In the genomic region with DNA sequence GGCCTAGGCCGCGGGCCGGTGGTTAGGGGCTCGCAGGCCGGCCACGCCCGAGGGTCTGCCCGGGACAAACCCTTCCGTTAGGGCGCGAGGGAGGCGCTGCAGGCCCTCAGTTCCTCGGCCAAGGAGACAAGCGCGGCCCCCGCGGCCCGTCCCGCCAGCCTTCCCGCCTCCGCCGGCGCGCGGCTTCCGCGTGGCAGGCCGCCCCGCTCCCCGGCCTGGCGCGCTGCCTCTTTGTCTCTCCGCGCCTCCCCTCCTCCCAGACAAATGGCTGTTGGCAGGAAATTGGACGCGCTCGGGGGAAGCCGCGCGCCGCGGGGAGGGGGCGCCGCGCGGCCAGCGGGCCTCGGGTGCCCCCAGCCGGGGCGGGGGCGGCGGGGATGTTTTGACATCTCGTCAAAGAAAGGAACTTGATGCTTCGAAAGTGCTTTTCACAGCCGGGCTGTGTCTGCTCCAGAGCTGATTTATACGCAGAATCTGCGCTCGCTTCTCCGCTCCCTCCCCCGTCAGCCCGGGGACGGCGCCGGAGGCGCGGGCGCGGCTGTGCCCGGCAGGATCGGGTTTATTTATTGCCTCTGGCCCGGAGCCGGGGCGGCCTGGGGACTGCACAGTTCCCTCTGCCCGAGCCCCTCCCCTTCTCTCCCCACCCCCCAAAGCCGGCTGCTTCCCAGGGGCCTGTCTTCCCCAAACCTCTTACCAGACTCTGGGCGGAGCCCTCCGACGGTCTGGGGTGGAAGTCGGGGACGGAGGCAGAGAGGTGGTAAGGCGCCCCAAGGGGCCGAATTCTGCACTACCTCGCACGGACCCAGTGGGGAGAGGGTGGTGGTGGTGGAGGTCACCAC, we compare ENCODE assay signal across 8 cellular contexts. TPM values are rescaled to one million over a fixed set of nuclear protein-coding genes. Genes with fewer than 3 reads are reported as not detected.
DNase-seq lines count a peak whose midpoint lies in the region; TF ChIP-seq lines count a peak whose summit lies in the region.

No MANE protein-coding gene starts in this region.

- H3K23me2 ChIP-seq in H9 (ENCODE audit: insufficient read length, low read depth, low read length, poor library complexity, severe bottlenecking) = no peaks in the 10 kb centered on the region

- H3K4me3 Mint-ChIP-seq in H9 = peak overlapping the region; percentile 54 to 71; a peak in 4 of 5 replicates
- H3K4me3 Mint-ChIP-seq in activated naive CD4-positive, alpha-beta T cell treated with anti-CD3 and anti-CD28 coated beads, Interleukin-2, amount 50 U/mL, for 24 hours = peak overlapping the region; percentile 64

- H4K91ac ChIP-seq in H9 (ENCODE audit: insufficient read length, low read depth, low read length) = no peak overlapping the region

- H3K27ac ChIP-seq in H9 (ENCODE audit: insufficient read length, low read depth, low read length) = peak overlapping the region; percentile 4
- H3K27ac ChIP-seq in ovary = peak overlapping the region; percentile 97 to 99
- H3K27ac ChIP-seq in thyroid gland = peak overlapping the region; percentile 91 to 99 (median 97)

- H3K4ac ChIP-seq in H9 (ENCODE audit: low read depth, low read length) = no peak overlapping the region

- H2AFZ ChIP-seq in H9 (ENCODE audit: low read length) (no peak overlapping the region), Loucy (ENCODE audit: low read length) (peak overlapping the region; percentile 42)

- H3K4me1 ChIP-seq in H9 (ENCODE audit: insufficient read depth, low read length) (peaks cover 7% of the 10 kb centered on the region), Loucy (ENCODE audit: insufficient read depth, low read length, poor library complexity, severe bottlenecking) (peaks cover 27% of the 10 kb centered on the region), ovary (ENCODE audit: insufficient read depth) (peaks cover 1% of the 10 kb centered on the region), thyroid gland (peaks cover 7 to 32% of the 10 kb centered on the region in 2 donors)

- intact Hi-C loops in head of caudate nucleus (cut with DNase I) = no loop called here
- intact Hi-C loops in ovary (cut with DNase I) = loop anchor here (2.0 to 10.0 kb wide), 6 partner anchors 32 to 288 kb away; a partner anchor contains a TSS
- intact Hi-C loops in thyroid gland (cut with DNase I) = no loop called here

- H3K14ac ChIP-seq in H9 (ENCODE audit: insufficient read depth, low read length) = peak overlapping the region; percentile 95

- H3K4me2 ChIP-seq in H9 (ENCODE audit: insufficient read depth, insufficient read length, low read length) (peak overlapping the region; percentile 53), Loucy (ENCODE audit: low read depth, low read length, poor library complexity, severe bottlenecking) (peak overlapping the region; percentile 89)

- DNase-seq in GM04503 (ENCODE audit: low read depth) (peak; percentile 39), H9 (peak; percentile 92), SK-N-DZ (ENCODE audit: low spot score) (peak; percentile 81), head of caudate nucleus (peak; percentile 63 to 93 (median 84)), ovary (peak; percentile 89 to 93 (median 90)), thyroid gland (peak; percentile 85 to 89)

- no peak overlapping the region for H2BK15ac ChIP-seq in H9 (ENCODE audit: low read depth, low read length)

- no peak overlapping the region for H4K5ac ChIP-seq in H9 (ENCODE audit: insufficient read length, low read depth, low read length)

- no peak overlapping the region for H2AK5ac ChIP-seq in H9 (ENCODE audit: insufficient read length, low read length)

- peaks cover 4% of the 10 kb centered on the region; the same call in 1 of the 2 replicates for H3K27me3 Mint-ChIP-seq in H9 (ENCODE audit: low read depth)
- no peaks in the 10 kb centered on the region for H3K27me3 Mint-ChIP-seq in activated naive CD4-positive, alpha-beta T cell treated with anti-CD3 and anti-CD28 coated beads, Interleukin-2, amount 50 U/mL, for 24 hours

- H2BK12ac ChIP-seq in H9 (ENCODE audit: insufficient read length, low read depth, low read length) = no peak overlapping the region

- no peaks in the 10 kb centered on the region for H3K9me3 Mint-ChIP-seq in H9
- H3K9me3 Mint-ChIP-seq in activated naive CD4-positive, alpha-beta T cell treated with anti-CD3 and anti-CD28 coated beads, Interleukin-2, amount 50 U/mL, for 24 hours = no peaks in the 10 kb centered on the region

- WGBS in H9 (ENCODE audit: extremely low coverage, insufficient read length, low lambda C conversion rate) = no CpG with 5 or more reads among the region's 84 CpGs
- 0 to 1% (median 1%) methylated on average over 73 to 84 of the region's 84 CpGs for WGBS in ovary, 3 donors
- 0% methylated on average over 16 to 21 of the region's 84 CpGs for WGBS in thyroid gland, 2 donors

- peak overlapping the region; percentile 80 for H3K18ac ChIP-seq in H9 (ENCODE audit: insufficient read length, low read depth, low read length)

- H3K79me2 ChIP-seq in H9 (ENCODE audit: insufficient read depth, low read length) (no peaks in the 10 kb centered on the region), Loucy (ENCODE audit: insufficient read depth, low read length) (peaks cover 15% of the 10 kb centered on the region)

- H4K20me1 ChIP-seq in H9 (ENCODE audit: control insufficient read depth, insufficient read depth, insufficient read length) (no peaks in the 10 kb centered on the region), Loucy (ENCODE audit: insufficient read depth, low read length, poor library complexity, severe bottlenecking) (no peaks in the 10 kb centered on the region)

- no peak overlapping the region for H2BK5ac ChIP-seq in H9 (ENCODE audit: insufficient read length, low read length)

- no peak overlapping the region for H3K27ac Mint-ChIP-seq in H9
- H3K27ac Mint-ChIP-seq in activated naive CD4-positive, alpha-beta T cell treated with anti-CD3 and anti-CD28 coated beads, Interleukin-2, amount 50 U/mL, for 24 hours = peak overlapping the region; percentile 84

- H3K23ac ChIP-seq in H9 (ENCODE audit: insufficient read length, low read depth, low read length) = no peak overlapping the region

- H3K9me2 ChIP-seq in Loucy (replicated peaks; ENCODE audit: low read depth, low read length) = no peaks in the 10 kb centered on the region

- H3K27me3 ChIP-seq in H9 (ENCODE audit: insufficient read depth, low read length) = no peaks in the 10 kb centered on the region
- no peaks in the 10 kb centered on the region for H3K27me3 ChIP-seq in Loucy (ENCODE audit: insufficient read depth, low read length, poor library complexity, severe bottlenecking)
- H3K27me3 ChIP-seq in ovary = no peaks in the 10 kb centered on the region
- H3K27me3 ChIP-seq in thyroid gland = no peaks in the 10 kb centered on the region

- no peaks in the 10 kb centered on the region for H3F3A ChIP-seq in Loucy (ENCODE audit: low read depth)

- no peak for TF ChIP-seq EP300 in ovary (IDR thresholded peaks at IDR 0.05)

- peak overlapping the region; percentile 81 for H3K4me3 ChIP-seq in Loucy (ENCODE audit: low read length, poor library complexity, severe bottlenecking)
- peak overlapping the region; percentile 46 for H3K4me3 ChIP-seq in ovary
- H3K4me3 ChIP-seq in thyroid gland (replicated peaks in 1 of 3) = peak overlapping the region; percentile 5 to 70 (median 61)

- TF ChIP-seq CTCF in H9 (conservative IDR thresholded peaks at IDR 0.05) = peak; percentile 69
- TF ChIP-seq CTCF in Loucy (conservative IDR thresholded peaks at IDR 0.05; ENCODE audit: low read length) = peak; percentile 70
- TF ChIP-seq CTCF in ovary (IDR thresholded peaks at IDR 0.05) = peak; percentile 56 to 71 (median 68)
- peak; percentile 33 to 65 (median 57) for TF ChIP-seq CTCF in thyroid gland (IDR thresholded peaks at IDR 0.05)

- H3K36me3 ChIP-seq in Loucy (ENCODE audit: insufficient read depth, low read length) (peaks cover 11% of the 10 kb centered on the region; the same call in 1 of the 2 replicates), ovary (no peaks in the 10 kb centered on the region), thyroid gland (no peaks in the 10 kb centered on the region)

- no peak overlapping the region for H2BK20ac ChIP-seq in H9 (ENCODE audit: low read depth, low read length, poor library complexity, severe bottlenecking)

- no peak overlapping the region for H3K56ac ChIP-seq in H9 (ENCODE audit: insufficient read length, low read depth, low read length)

- no peak overlapping the region for H4K8ac ChIP-seq in H9 (replicated peaks; ENCODE audit: insufficient read length, low read depth, low read length)

- no peaks in the 10 kb centered on the region for H3K79me1 ChIP-seq in H9 (ENCODE audit: insufficient read depth, low read depth, low read length, poor library complexity, severe bottlenecking)

- peak overlapping the region; percentile 74 for H3K9ac ChIP-seq in H9 (ENCODE audit: extremely low read depth, insufficient read length, low read length)
- H3K9ac ChIP-seq in Loucy (ENCODE audit: low read depth, low read length, poor library complexity, severe bottlenecking) = peak overlapping the region; percentile 98

- peaks cover 0 to 10% (median 2%) of the 10 kb centered on the region in 3 experiments; a peak in 4 of 7 replicates for H3K36me3 Mint-ChIP-seq in H9 (ENCODE audit: insufficient read depth in 1 of 3, low read depth in 3 of 3)
- no peaks in the 10 kb centered on the region for H3K36me3 Mint-ChIP-seq in activated naive CD4-positive, alpha-beta T cell treated with anti-CD3 and anti-CD28 coated beads, Interleukin-2, amount 50 U/mL, for 24 hours

- H3K9me3 ChIP-seq in H9 (ENCODE audit: control insufficient read depth, low read depth, low read length) (no peaks in the 10 kb centered on the region), Loucy (ENCODE audit: insufficient read depth, low read depth, low read length) (no peaks in the 10 kb centered on the region), ovary (no peaks in the 10 kb centered on the region), thyroid gland (no peaks in the 10 kb centered on the region)

- peaks cover 36 to 37% of the 10 kb centered on the region in 2 experiments for H3K4me1 Mint-ChIP-seq in H9
- peaks cover 18% of the 10 kb centered on the region for H3K4me1 Mint-ChIP-seq in activated naive CD4-positive, alpha-beta T cell treated with anti-CD3 and anti-CD28 coated beads, Interleukin-2, amount 50 U/mL, for 24 hours

- H2BK120ac ChIP-seq in H9 (ENCODE audit: low read depth, low read length, poor library complexity, severe bottlenecking) = no peak overlapping the region

- H3T11ph ChIP-seq in H9 (ENCODE audit: low read length) = no peak overlapping the region

- peak; percentile 30 for TF ChIP-seq POLR2A in ovary (IDR thresholded peaks at IDR 0.05)
- peak in 1 of 2 donors; percentile 49 for TF ChIP-seq POLR2A in thyroid gland (IDR thresholded peaks at IDR 0.05)

RNA-seq across cellular contexts. Expression of a gene that starts 20.8 kb away (rescaled TPM):
- 21.7 and 22.3 TPM in 2 replicates for total RNA-seq in H9 (2021)
- 41.2 and 47.5 TPM in 2 replicates for polyA plus RNA-seq in SK-N-DZ (2014; cell fraction: cytosol; rRNA removed)
- 27.6 and 31.7 TPM in 2 replicates for polyA plus RNA-seq in SK-N-DZ (2014; cell fraction: nucleus; rRNA removed)
- 10 to 100 TPM; 18.3 to 45.3 (median 30.5) TPM for total RNA-seq in ovary
- polyA plus RNA-seq in ovary = 10 to 100 TPM; 17.5 to 31.2 TPM
- 10 to 100 TPM in 1 of 4 donors, 1 to 10 TPM in 3; 8.0 to 15.9 (median 8.7) TPM for total RNA-seq in thyroid gland

RNA-seq across cellular contexts. Expression of a gene that starts 37.2 kb away (rescaled TPM):
- 2.3 and 2.6 TPM in 2 replicates for total RNA-seq in H9 (2021)
- 0.10 TPM in 1 of 2 replicates, not detected in the other for polyA plus RNA-seq in SK-N-DZ (2014; cell fraction: cytosol; rRNA removed)
- polyA plus RNA-seq in SK-N-DZ (2014; cell fraction: nucleus; rRNA removed) = 0.09 and 0.30 TPM in 2 replicates
- 1 to 10 TPM in 5 of 7 donors, under 1 TPM in 2; 0.23 to 9.2 (median 2.2) TPM for total RNA-seq in ovary
- under 1 TPM; 0.47 to 0.87 TPM for polyA plus RNA-seq in ovary
- 100 to 1,000 TPM; 132 to 313 (median 234) TPM for total RNA-seq in thyroid gland

RNA-seq across cellular contexts. Expression of a gene that starts 37.3 kb away (rescaled TPM):
- total RNA-seq in H9 (2021) (1.2 and 1.3 TPM in 2 replicates), ovary (1 to 10 TPM in 4 of 7 donors, under 1 TPM in 3; 0.30 to 4.1 (median 1.2) TPM), thyroid gland (100 to 1,000 TPM in 3 of 4 donors, 10 to 100 TPM in 1; 97.0 to 187 (median 150) TPM)
- not detected in 2 replicates for polyA plus RNA-seq in SK-N-DZ (2014; cell fraction: cytosol; rRNA removed)
- not detected in 2 replicates for polyA plus RNA-seq in SK-N-DZ (2014; cell fraction: nucleus; rRNA removed)
- under 1 TPM; 0.51 to 0.77 TPM for polyA plus RNA-seq in ovary

RNA-seq across cellular contexts. Expression of a gene that starts 52.9 kb away (rescaled TPM):
- total RNA-seq in H9 (2021) (not detected in 2 replicates), ovary (under 1 TPM in 1 of 7 donors, not detected in 6; 0.18 TPM), thyroid gland (10 to 100 TPM; 11.8 to 48.4 (median 27.0) TPM)
- not detected in 2 replicates for polyA plus RNA-seq in SK-N-DZ (2014; cell fraction: cytosol; rRNA removed)
- not detected in 2 replicates for polyA plus RNA-seq in SK-N-DZ (2014; cell fraction: nucleus; rRNA removed)
- under 1 TPM in 1 of 2 donors, not detected in 1; 0.17 TPM for polyA plus RNA-seq in ovary

RNA-seq across cellular contexts. Expression of a gene that starts 53.0 kb away (rescaled TPM):
- total RNA-seq in H9 (2021) (0.29 and 0.42 TPM in 2 replicates), ovary (1 to 10 TPM in 1 of 7 donors, under 1 TPM in 6; 0.05 to 1.1 (median 0.63) TPM), thyroid gland (100 to 1,000 TPM in 2 of 4 donors, 10 to 100 TPM in 2; 44.5 to 238 (median 152) TPM)
- polyA plus RNA-seq in SK-N-DZ (2014; cell fraction: cytosol; rRNA removed) = not detected in 2 replicates
- polyA plus RNA-seq in SK-N-DZ (2014; cell fraction: nucleus; rRNA removed) = 0.02 and 0.07 TPM in 2 replicates
- polyA plus RNA-seq in ovary = 1 to 10 TPM in 1 of 2 donors, under 1 TPM in 1; 0.30 to 1.6 TPM

Comparison
In these comparisons a context has a peak if more than half of its experiments do, and no peak if none do; other contexts are left out.
1. Peak in every context shown above with its lines: DNase-seq, H3K4me3 ChIP-seq and H3K27ac ChIP-seq.
2. DNase-seq: peak in every context shown above with its lines; median percentile 92 in H9; 90 in ovary; 87 in thyroid gland; 84 in head of caudate nucleus; 81 in SK-N-DZ; 39 in GM04503.
3. H3K27ac ChIP-seq: peak in every context shown above with its lines; median percentile 98 in ovary; 97 in thyroid gland; 4 in H9.
4. RNA of a gene that starts 37.2 kb away (total RNA-seq): 132 to 313 TPM in thyroid gland; 2.3 to 2.6 TPM in H9 and 0.23 to 9.2 TPM in ovary; every median in the first group is over 10 times any median in the second.
5. RNA of a gene that starts 37.3 kb away (total RNA-seq): 97.0 to 187 TPM in thyroid gland; 0.30 to 4.1 TPM in ovary and 1.2 to 1.3 TPM in H9; every median in the first group is over 10 times any median in the second.
6. intact Hi-C loops: an anchor here in ovary (2.0 to 10.0 kb wide); none called in head of caudate nucleus and thyroid gland.